Comparison of ENCODE assay signal across 8 cellular contexts in genomic region chr3:48609088-48610005, GRCh38. TPM values are rescaled to one million over a fixed set of nuclear protein-coding genes. Genes with fewer than 3 reads are reported as not detected.
A peak's percentile ranks its signal among the peaks of the same experiment; 100 is the strongest.
DNase-seq lines count a peak whose midpoint lies in the region; ATAC-seq and TF ChIP-seq lines count a peak whose summit lies in the region.

UQCRC1 (minus strand) TSS chr3:48609646; CDS start chr3:48609620, 26 bp downstream.

- WGBS in spleen, 5 donors: 1 to 5% (median 2%) methylated on average over 35 to 86 of the region's 86 CpGs

- peaks cover 6 to 54% (median 28%) of the 10 kb centered on the region in 6 donors for H3K4me1 ChIP-seq in spleen

- intact Hi-C loops in activated B cell treated with CpG ODN at 0.5 μM for 24 hours (cut with micrococcal nuclease): loop anchor here (1.0 to 2.0 kb wide), 6 partner anchors 26 to 337 kb away; partner anchors contain the start of genes NCKIPSD and SLC26A6
- intact Hi-C loops in spleen (cut with DNase I; ENCODE audit: low total_unique reads): no loop called here

- H3K27me3 Mint-ChIP-seq in activated B cell treated with CpG ODN at 0.5 μM for 24 hours (no peaks in the 10 kb centered on the region), immature natural killer cell (ENCODE audit: low read depth in 3 of 3) (peaks cover 5 to 6% (median 5%) of the 10 kb centered on the region in 3 donors)

- H3K9me3 Mint-ChIP-seq in activated B cell treated with CpG ODN at 0.5 μM for 24 hours (no peaks in the 10 kb centered on the region), immature natural killer cell (no peaks in the 10 kb centered on the region)

- H3K4me1 Mint-ChIP-seq in activated B cell treated with CpG ODN at 0.5 μM for 24 hours: peaks cover 18% of the 10 kb centered on the region
- H3K4me1 Mint-ChIP-seq in immature natural killer cell: peaks cover 13 to 16% of the 10 kb centered on the region in 2 donors

- H3K27ac Mint-ChIP-seq in activated B cell treated with CpG ODN at 0.5 μM for 24 hours (peak within 1 kb of the TSS; percentile 93), immature natural killer cell (peak within 1 kb of the TSS; percentile 90 to 97 (median 94))

- H3K36me3 Mint-ChIP-seq in activated B cell treated with CpG ODN at 0.5 μM for 24 hours (ENCODE audit: low read depth) (peaks cover 32% of the 10 kb centered on the region), immature natural killer cell (peaks cover 0 to 10% (median 4%) of the 10 kb centered on the region in 3 donors)

- ATAC-seq in GM18907 (IDR thresholded peaks at IDR 0.05; ENCODE audit: unreplicated experiment) (peak; percentile 91), HG03159 (IDR thresholded peaks at IDR 0.05; ENCODE audit: unreplicated experiment) (peak; percentile 98), activated B cell treated with CpG ODN at 0.5 μM for 24 hours (ENCODE audit: low read depth) (peak; percentile 99)

- POLR2A ChIA-PET in activated B cell treated with CpG ODN at 0.5 μM for 24 hours (lab: Charles Lee): interaction anchor here (1.0 to 2.2 kb wide), 5 partner anchors 26 to 136 kb away, joined by 3 to 12 read pairs (median 3); partner anchors contain the start of genes IP6K2, PFKFB4 and SLC26A6

- TF ChIP-seq CTCF in AG09309 (IDR thresholded peaks at IDR 0.05; ENCODE audit: control insufficient read depth, insufficient read depth, low read depth, low read length, missing control alignments) (peak; percentile 73), activated B cell treated with CpG ODN at 0.5 μM for 24 hours (IDR thresholded peaks at IDR 0.05) (no peak), spleen (IDR thresholded peaks at IDR 0.05 in 8 of 11, conservative IDR thresholded peaks at IDR 0.05 in 3 of 11) (peak; percentile 77 to 95 (median 87))

- CTCF ChIA-PET in activated B cell treated with CpG ODN at 0.5 μM for 24 hours (lab: Charles Lee): interaction anchor here (0.6 to 1.5 kb wide), 2 partner anchors 60 to 209 kb away, joined by 3 to 4 read pairs; no protein-coding TSS in a partner anchor

- no peaks in the 10 kb centered on the region for H3K9me3 ChIP-seq in spleen

- peak within 1 kb of the TSS; percentile 98 for H3K4me3 Mint-ChIP-seq in activated B cell treated with CpG ODN at 0.5 μM for 24 hours
- H3K4me3 Mint-ChIP-seq in immature natural killer cell: peak within 1 kb of the TSS; percentile 96 to 99 (median 98)

- H3K27me3 ChIP-seq in spleen (replicated peaks in 1 of 7): no peaks in the 10 kb centered on the region

- DNase-seq in AG09309 (ENCODE audit: low read depth): peak; percentile 61
- peak; percentile 87 for DNase-seq in NCI-H226
- peak; percentile 89 for DNase-seq in activated B cell treated with CpG ODN at 0.5 μM for 24 hours
- peak; percentile 6 to 92 (median 84) for DNase-seq in caudate nucleus (lab: John Stamatoyannopoulos, UW)
- peak; percentile 93 to 94 (median 94) for DNase-seq in immature natural killer cell
- peak; percentile 98 for DNase-seq in spleen

- peak in 2 of 3 donors; percentile 8 to 52 for TF ChIP-seq POLR2A in spleen (IDR thresholded peaks at IDR 0.05)

- H3K4me3 ChIP-seq in AG09309 (ENCODE audit: control insufficient read depth, low read depth, low read length) (peak within 1 kb of the TSS; percentile 91), spleen (peak within 1 kb of the TSS; percentile 56 to 91 (median 82))

- H3K27ac ChIP-seq in caudate nucleus (ENCODE audit: low read depth, low read length) (peak within 1 kb of the TSS; percentile 90), spleen (peak within 1 kb of the TSS; percentile 32 to 92 (median 88))

- peaks cover 0 to 39% (median 21%) of the 10 kb centered on the region in 6 donors for H3K36me3 ChIP-seq in spleen

RNA-seq across cellular contexts. Expression of gene UQCRC1, which starts in this region (rescaled TPM):
- total RNA-seq in activated B cell treated with CpG ODN at 0.5 μM for 24 hours: 117 and 118 TPM in 2 replicates
- polyA plus RNA-seq in immature natural killer cell: 100 to 1,000 TPM; 189 to 544 (median 231) TPM
- total RNA-seq in spleen: 100 to 1,000 TPM; 126 to 222 (median 130) TPM
- polyA plus RNA-seq in spleen: 100 to 1,000 TPM in 1 of 3 donors, 10 to 100 TPM in 2; 88.6 to 128 (median 92.6) TPM

Comparison
In these comparisons a context has a peak if more than half of its experiments do, and no peak if none do; other contexts are left out.
1. Peak in every context shown above with its lines: DNase-seq, ATAC-seq, H3K4me3 ChIP-seq and H3K27ac ChIP-seq.